Comparison of ENCODE assay signal across 26 cellular contexts in the genomic region with DNA sequence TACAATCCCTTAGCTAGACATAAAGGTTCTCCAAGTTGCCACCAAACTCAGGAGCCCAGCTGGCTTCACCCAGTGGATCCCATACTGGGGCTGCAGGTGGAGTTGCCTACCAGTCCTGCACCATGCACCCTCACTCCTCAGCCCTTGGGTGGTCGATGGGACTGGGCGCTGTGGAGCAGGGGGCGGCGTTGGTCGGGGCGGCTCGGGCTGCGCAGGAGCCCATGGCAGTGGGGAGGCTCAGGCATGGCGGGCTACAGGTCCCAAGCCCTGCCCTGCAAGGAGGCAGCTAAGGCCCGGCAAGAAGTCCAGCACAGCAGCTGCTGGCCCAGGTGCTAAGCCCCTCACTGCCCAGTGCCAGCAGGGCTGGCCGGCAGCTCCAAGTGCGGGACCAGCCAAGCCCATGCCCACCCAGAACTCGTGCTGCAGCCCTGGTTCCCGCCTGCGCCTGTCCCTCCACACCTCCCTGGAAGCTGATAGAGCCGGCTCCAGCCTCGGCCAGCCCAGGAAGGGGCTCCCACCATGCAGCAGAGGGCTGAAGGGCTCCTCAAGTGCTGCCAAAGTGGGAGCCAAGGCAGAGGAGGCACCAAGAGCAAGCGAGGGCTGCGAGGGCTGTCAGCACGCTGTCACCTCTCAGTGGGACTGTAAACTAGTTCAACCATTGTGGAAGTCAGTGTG.
"Had no signal": no experiment of that assay in that cellular context is flagged by ENCODE, and none has a peak within 500 bp of the region (broad histone marks: within the 10 kb centered on the region; RNA-seq: fewer than 3 reads in every experiment).

No MANE protein-coding gene starts in this region.

- H3K4me2 ChIP-seq: SK-N-SH had no signal

- H3K4me3 Mint-ChIP-seq: activated CD4-positive, alpha-beta T cell treated with anti-CD3 and anti-CD28 coated beads, Interleukin-2, amount 10 ng/mL, durations not matched to agents 24 days and 14 days; activated CD8-positive, alpha-beta T cell treated with anti-CD3 and anti-CD28 coated beads for 36 hours; brain; T-helper 1 cell treated with Interleukin-12 subunit alpha and Interleukin-12 subunit beta and Interleukin-4 antibody, amounts not matched to agents 30 μg/mL and 1 μg/mL, for 36 hours; T-helper 2 cell treated with Interferon-gamma antibody and Interleukin-4, amounts not matched to agents 5 μg/mL and 100 μg/mL, for 36 hours had no signal

- H3K27ac ChIP-seq: adrenal gland, SJSA1 had no signal

- H3K27me3 ChIP-seq: adrenal gland, MG63, SJSA1 had no signal

- H3K27me3 Mint-ChIP-seq: activated CD4-positive, alpha-beta T cell treated with anti-CD3 and anti-CD28 coated beads, Interleukin-2, amount 10 ng/mL, durations not matched to agents 24 days and 14 days; activated CD8-positive, alpha-beta T cell treated with anti-CD3 and anti-CD28 coated beads for 36 hours; brain had no signal

- H3K4me1 Mint-ChIP-seq: activated CD4-positive, alpha-beta T cell treated with anti-CD3 and anti-CD28 coated beads, Interleukin-2, amount 10 ng/mL, durations not matched to agents 24 days and 14 days; brain had no signal

- H3K36me3 Mint-ChIP-seq: brain had no signal

- H3K9me3 ChIP-seq: adrenal gland, MG63, SK-N-SH had no signal

- H3K9ac ChIP-seq: SK-N-SH had no signal

- H3K36me3 ChIP-seq: adrenal gland, MG63, SJSA1 had no signal

- H3K4me3 ChIP-seq: adrenal gland, MG63, SJSA1 had no signal

- DNase-seq: activated CD4-positive, alpha-beta T cell treated with anti-CD3 and anti-CD28 coated beads, Interleukin-2, amount 10 ng/mL, durations not matched to agents 24 days and 14 days; activated CD4-positive, alpha-beta T cell treated with anti-CD3 and anti-CD28 coated beads, Interleukin-2, amount 50 U/mL, for 4 hours; activated CD8-positive, alpha-beta T cell treated with anti-CD3 and anti-CD28 coated beads for 36 hours; activated naive CD4-positive, alpha-beta T cell treated with Interleukin-2 at 50 U/mL for 16 hours; activated T-cell treated with anti-CD3 and anti-CD28 coated beads, Interleukin-2, amount 50 U/mL, for 1 hour; adrenal gland; central memory CD4-positive, alpha-beta T cell; Kasumi-1; KG1; MG63; NCI-H1048; NCI-H1105 treated with DMSO at 0.1 percent for 48 hours; NCI-H1436; NCI-H1694; NCI-H1930; NCI-H345; NCI-H524 treated with DMSO at 0.1 percent for 48 hours; SHP77 treated with DMSO at 0.1 percent for 48 hours; SK-N-SH had no signal

- H3K27ac Mint-ChIP-seq: activated CD4-positive, alpha-beta T cell treated with anti-CD3 and anti-CD28 coated beads, Interleukin-2, amount 10 ng/mL, durations not matched to agents 24 days and 14 days; activated CD8-positive, alpha-beta T cell treated with anti-CD3 and anti-CD28 coated beads for 36 hours; activated naive CD4-positive, alpha-beta T cell treated with anti-CD3 and anti-CD28 coated beads, Interleukin-2, amount 50 U/mL, for 72 hours; activated T-helper 2 cell treated with anti-CD3 and anti-CD28 coated beads, Interferon-gamma antibody, Interleukin-2, Interleukin-4, amounts not matched to agents 10 μg/mL and 5 μg/mL and 100 μg/mL, durations not matched to agents 14 hours and 24 hours and 36 hours; brain; T-helper 1 cell treated with Interleukin-12 subunit alpha and Interleukin-12 subunit beta and Interleukin-4 antibody, amounts not matched to agents 30 μg/mL and 1 μg/mL, for 36 hours; T-helper 2 cell treated with Interferon-gamma antibody and Interleukin-4, amounts not matched to agents 5 μg/mL and 100 μg/mL, for 36 hours had no signal

- H3K4me1 ChIP-seq: adrenal gland, SJSA1 had no signal

- ATAC-seq: activated CD8-positive, alpha-beta T cell treated with anti-CD3 and anti-CD28 coated beads for 36 hours; activated naive CD4-positive, alpha-beta T cell treated with anti-CD3 and anti-CD28 coated beads, Interleukin-2, amount 50 U/mL, for 72 hours; Panc1 had no signal
